21 cellular contexts compared by ENCODE assay signal in the genomic region with DNA sequence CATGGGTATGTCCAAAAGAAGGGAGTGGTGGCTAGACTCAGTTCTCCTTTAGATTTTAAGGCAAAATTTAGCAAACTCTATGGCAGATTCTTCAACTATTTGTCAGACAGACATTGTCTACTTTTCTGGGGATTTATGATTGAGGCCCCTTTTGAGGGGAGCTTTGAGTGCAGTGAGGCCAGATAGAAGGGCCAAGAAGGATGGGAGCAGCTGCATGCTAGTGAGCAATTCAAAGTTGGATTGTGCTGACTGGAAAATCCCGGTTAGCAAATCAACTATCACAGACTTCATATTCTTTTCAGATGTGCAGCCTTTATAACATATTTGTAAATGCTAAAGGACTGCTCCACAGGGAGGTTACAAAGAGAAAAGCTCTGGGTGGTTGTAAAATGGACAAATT. TPM values are rescaled to one million over a fixed set of nuclear protein-coding genes. Genes with fewer than 3 reads are reported as not detected.
DNase-seq lines count a peak whose midpoint lies in the region; ATAC-seq and TF ChIP-seq lines count a peak whose summit lies in the region.
"Had no signal": no experiment of that assay in that cellular context is flagged by ENCODE, and none has a peak within 500 bp of the region (broad histone marks: within the 10 kb centered on the region; RNA-seq: fewer than 3 reads in every experiment).

No MANE protein-coding gene starts in this region.

- in situ Hi-C loops in transverse colon (cut with MboI; ENCODE audit: low pct_ligation_motif_present in 1 of 4, low pct_unique_long_range_greater_than_20kb in 1 of 4, low sequenced_read_pairs in 3 of 4): no loop called here

- H3K27ac ChIP-seq in SJCRH30 (peak overlapping the region; percentile 49), neural cell (ENCODE audit: low read length) (peak overlapping the region; percentile 74), vagina (peak overlapping the region; percentile 13), transverse colon (no peak overlapping the region)
- H3K27ac ChIP-seq: BLaER1 had no signal

- no peak overlapping the region for H3K4me2 ChIP-seq in neural cell (ENCODE audit: low read length)
- H3K4me2 ChIP-seq: BLaER1 had no signal

- H3K4me1 ChIP-seq in SJCRH30 (peaks cover 17% of the 10 kb centered on the region), vagina (no peaks in the 10 kb centered on the region), transverse colon (no peaks in the 10 kb centered on the region)
- H3K4me1 ChIP-seq: BE2C, BLaER1, Caco-2 had no signal

- H3K9ac ChIP-seq in neural cell (ENCODE audit: low read length): no peak overlapping the region
- H3K9ac ChIP-seq: BLaER1 had no signal

- TF ChIP-seq EP300 in neural cell (conservative IDR thresholded peaks at IDR 0.05; ENCODE audit: poor library complexity, severe bottlenecking): no peak
- TF ChIP-seq EP300 in transverse colon (IDR thresholded peaks at IDR 0.05; ENCODE audit: low read depth): no peak

- H3K9me3 ChIP-seq in SJCRH30 (replicated peaks) (no peaks in the 10 kb centered on the region), neural cell (ENCODE audit: low read length) (no peaks in the 10 kb centered on the region), vagina (no peaks in the 10 kb centered on the region), transverse colon (no peaks in the 10 kb centered on the region)
- H3K9me3 ChIP-seq: BE2C, BLaER1, Caco-2 had no signal

- H3K79me2 ChIP-seq in neural cell (replicated peaks; ENCODE audit: insufficient read depth, low read length): no peaks in the 10 kb centered on the region

- ATAC-seq in HG02852 (IDR thresholded peaks at IDR 0.05; ENCODE audit: unreplicated experiment): no peak

- no peaks in the 10 kb centered on the region for H3K36me3 ChIP-seq in SJCRH30
- H3K36me3 ChIP-seq in neural cell (ENCODE audit: insufficient read depth, low read length): no peaks in the 10 kb centered on the region
- H3K36me3 ChIP-seq in vagina: no peaks in the 10 kb centered on the region
- H3K36me3 ChIP-seq in transverse colon: no peaks in the 10 kb centered on the region
- H3K36me3 ChIP-seq: BE2C, BLaER1 had no signal

- DNase-seq in SJCRH30: peak; percentile 61 to 78
- peak; percentile 68 for DNase-seq in myocyte (ENCODE audit: low read depth)
- DNase-seq in vagina (ENCODE audit: extremely low spot score in 2 of 2): no peak
- DNase-seq in COR-L47 (lab: John Stamatoyannopoulos, UW): no peak
- no peak for DNase-seq in transverse colon
- DNase-seq in activated CD4-positive, alpha-beta T cell treated with anti-CD3 and anti-CD28 coated beads for 1 hour: no peak
- DNase-seq: 8988T; ACHN; BE2C; C1 segment of cervical spinal cord; Caco-2; Calu3; CD4-positive, alpha-beta memory T cell; CD4-positive, CD25-positive, alpha-beta regulatory T cell; CD8-positive, alpha-beta memory T cell; DMS79 treated with DMSO at 0.1 percent for 48 hours; GF-D8 had no signal

- H3K27me3 ChIP-seq in SJCRH30 (no peaks in the 10 kb centered on the region), neural cell (ENCODE audit: insufficient read depth, low read depth, low read length) (no peaks in the 10 kb centered on the region), vagina (no peaks in the 10 kb centered on the region), transverse colon (no peaks in the 10 kb centered on the region)
- H3K27me3 ChIP-seq: BE2C, BLaER1 had no signal

- intact Hi-C loops in vagina (cut with DNase I): no loop called here
- intact Hi-C loops in transverse colon (cut with DNase I; ENCODE audit: low total_unique reads): no loop called here

- H3K4me3 ChIP-seq in SJCRH30 (no peak overlapping the region), neural cell (ENCODE audit: low read length) (no peak overlapping the region), vagina (no peak overlapping the region), transverse colon (no peak overlapping the region)
- H3K4me3 ChIP-seq: BLaER1 had no signal

- TF ChIP-seq POLR2A in vagina (IDR thresholded peaks at IDR 0.05) (no peak), transverse colon (IDR thresholded peaks at IDR 0.05) (no peak)

- no peak for TF ChIP-seq RAD21 in neural cell (conservative IDR thresholded peaks at IDR 0.05)

- TF ChIP-seq CTCF in neural cell (IDR thresholded peaks at IDR 0.05; ENCODE audit: poor library complexity, severe bottlenecking) (no peak), vagina (IDR thresholded peaks at IDR 0.05) (no peak), transverse colon (IDR thresholded peaks at IDR 0.05) (no peak)

- H3F3A ChIP-seq in neural cell (ENCODE audit: insufficient read depth, low read length, poor library complexity, severe bottlenecking): no peaks in the 10 kb centered on the region

- no peaks in the 10 kb centered on the region for H3K9me2 ChIP-seq in neural cell (ENCODE audit: insufficient read depth, low read length)

- no peaks in the 10 kb centered on the region for H4K20me1 ChIP-seq in neural cell (ENCODE audit: insufficient read depth)
- H4K20me1 ChIP-seq: BLaER1 had no signal

- no peak overlapping the region for H2AFZ ChIP-seq in neural cell (ENCODE audit: low read depth, low read length)

- WGBS in transverse colon (ENCODE audit: low coverage in 1 of 2), 2 donors: 76% methylated on average over 1 of the region's 1 CpG; no CpG with 5 or more reads in 1 of the 2 donors

TF ChIP-seq in neural cell, 6 proteins besides CTCF, POLR2A, EP300 and RAD21:
- TF ChIP-seq SMC3 (conservative IDR thresholded peaks at IDR 0.05; ENCODE audit: poor library complexity) (no peak), TAF1 (IDR thresholded peaks at IDR 0.05; ENCODE audit: low read depth) (no peak), POLR2AphosphoS5 (IDR thresholded peaks at IDR 0.05) (no peak), EZH2 (IDR thresholded peaks at IDR 0.05; ENCODE audit: borderline replicate concordance, insufficient read depth, low read length, poor library complexity, severe bottlenecking) (no peak), MXI1 (conservative IDR thresholded peaks at IDR 0.05; ENCODE audit: poor library complexity, severe bottlenecking) (no peak), REST (IDR thresholded peaks at IDR 0.05; ENCODE audit: borderline replicate concordance) (no peak)

RNA-seq across cellular contexts. Expression of gene ESR1, which starts 35.0 kb away (rescaled TPM):
- total RNA-seq in SJCRH30 (2014; rRNA removed; shearing (Covaris generic)): 0.03 TPM in 1 of 2 replicates, not detected in the other
- total RNA-seq in myocyte: 0.72 and 0.83 TPM in 2 replicates
- polyA plus RNA-seq in myocyte (2012): 0.93 TPM
- polyA plus RNA-seq in neural cell: 0.14 TPM in 1 of 2 replicates, not detected in the other
- polyA minus RNA-seq in neural cell: not detected in 2 replicates
- 50.3 TPM for total RNA-seq in vagina
- total RNA-seq in transverse colon: under 1 TPM in 3 of 4 donors, not detected in 1; 0.37 to 0.48 (median 0.41) TPM
- total RNA-seq: A673, Caco-2 had no signal

Comparison
In these comparisons a context has a peak if more than half of its experiments do, and no peak if none do; other contexts are left out.
1. DNase-seq: peak in SJCRH30 (2 of 2) and myocyte (single experiment); none in vagina (0 of 2), COR-L47 (single experiment), transverse colon (single experiment) and activated CD4-positive, alpha-beta T cell treated with anti-CD3 and anti-CD28 coated beads for 1 hour (single experiment).
2. H3K27ac ChIP-seq: peak in SJCRH30 (single experiment), neural cell (single experiment) and vagina (single experiment); none in transverse colon (0 of 4).
3. RNA of gene ESR1, which starts 35.0 kb away (total RNA-seq): 50.3 TPM in vagina (single experiment); 0.72 to 0.83 TPM in myocyte, 0.37 to 0.48 TPM in transverse colon and 0.03 TPM in SJCRH30; every median in the first group is over 10 times any median in the second.